1 cellular context compared by ENCODE assay signal in genomic region chr15:101167366-101167790, GRCh38.
TF ChIP-seq lines count a peak whose summit lies in the region.

No MANE protein-coding gene starts in this region.

TF ChIP-seq in GM23338, 12 proteins besides CTCF, POLR2A, EP300 and RAD21 (continued from another document):
- TF ChIP-seq ZNF462 (CRISPR knock-in tag; IDR thresholded peaks at IDR 0.05): no peak
- TF ChIP-seq ZNF114 (CRISPR knock-in tag; IDR thresholded peaks at IDR 0.05): no peak
- no peak for TF ChIP-seq ZNF331 (CRISPR knock-in tag; IDR thresholded peaks at IDR 0.05; ENCODE audit: low read depth)
- TF ChIP-seq JUNB (IDR thresholded peaks at IDR 0.05; ENCODE audit: unreplicated experiment): no peak
- TF ChIP-seq, protein P1, sequence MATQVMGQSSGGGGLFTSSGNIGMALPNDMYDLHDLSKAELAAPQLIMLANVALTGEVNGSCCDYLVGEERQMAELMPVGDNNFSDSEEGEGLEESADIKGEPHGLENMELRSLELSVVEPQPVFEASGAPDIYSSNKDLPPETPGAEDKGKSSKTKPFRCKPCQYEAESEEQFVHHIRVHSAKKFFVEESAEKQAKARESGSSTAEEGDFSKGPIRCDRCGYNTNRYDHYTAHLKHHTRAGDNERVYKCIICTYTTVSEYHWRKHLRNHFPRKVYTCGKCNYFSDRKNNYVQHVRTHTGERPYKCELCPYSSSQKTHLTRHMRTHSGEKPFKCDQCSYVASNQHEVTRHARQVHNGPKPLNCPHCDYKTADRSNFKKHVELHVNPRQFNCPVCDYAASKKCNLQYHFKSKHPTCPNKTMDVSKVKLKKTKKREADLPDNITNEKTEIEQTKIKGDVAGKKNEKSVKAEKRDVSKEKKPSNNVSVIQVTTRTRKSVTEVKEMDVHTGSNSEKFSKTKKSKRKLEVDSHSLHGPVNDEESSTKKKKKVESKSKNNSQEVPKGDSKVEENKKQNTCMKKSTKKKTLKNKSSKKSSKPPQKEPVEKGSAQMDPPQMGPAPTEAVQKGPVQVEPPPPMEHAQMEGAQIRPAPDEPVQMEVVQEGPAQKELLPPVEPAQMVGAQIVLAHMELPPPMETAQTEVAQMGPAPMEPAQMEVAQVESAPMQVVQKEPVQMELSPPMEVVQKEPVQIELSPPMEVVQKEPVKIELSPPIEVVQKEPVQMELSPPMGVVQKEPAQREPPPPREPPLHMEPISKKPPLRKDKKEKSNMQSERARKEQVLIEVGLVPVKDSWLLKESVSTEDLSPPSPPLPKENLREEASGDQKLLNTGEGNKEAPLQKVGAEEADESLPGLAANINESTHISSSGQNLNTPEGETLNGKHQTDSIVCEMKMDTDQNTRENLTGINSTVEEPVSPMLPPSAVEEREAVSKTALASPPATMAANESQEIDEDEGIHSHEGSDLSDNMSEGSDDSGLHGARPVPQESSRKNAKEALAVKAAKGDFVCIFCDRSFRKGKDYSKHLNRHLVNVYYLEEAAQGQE (IDR thresholded peaks at IDR 0.05; ENCODE audit: unreplicated experiment): no peak
- TF ChIP-seq EZH2 (IDR thresholded peaks at IDR 0.05; ENCODE audit: low read depth, unreplicated experiment): no peak
- no peak for TF ChIP-seq ETS1 (IDR thresholded peaks at IDR 0.05)
- TF ChIP-seq NANOG (IDR thresholded peaks at IDR 0.05; ENCODE audit: borderline replicate concordance): no peak
TF ChIP-seq in GM23338: peak in this region for 0.
